Comparison of ENCODE assay signal across 19 cellular contexts in the genomic region with DNA sequence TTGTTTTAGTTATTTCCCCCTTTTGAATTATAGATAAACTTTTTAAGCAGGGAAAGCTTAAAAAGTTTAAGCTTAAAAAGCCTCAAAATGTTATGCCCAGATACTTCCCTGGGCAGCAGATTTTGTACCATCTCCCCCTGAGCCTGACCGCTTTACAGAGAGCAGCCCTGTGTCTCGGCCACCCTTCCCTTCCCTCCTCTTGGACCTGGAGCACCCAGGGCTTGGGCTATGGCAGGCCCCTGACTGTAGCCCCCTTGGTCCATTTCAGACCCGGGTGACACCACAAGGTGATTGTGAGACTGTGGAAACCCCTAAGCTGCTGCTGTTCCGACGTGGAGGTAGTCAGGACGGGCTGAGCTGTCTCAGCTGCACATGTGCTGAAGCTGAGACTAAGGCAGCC.
DNase-seq lines count a peak whose midpoint lies in the region; ATAC-seq and TF ChIP-seq lines count a peak whose summit lies in the region.
"Had no signal": no experiment of that assay in that cellular context is flagged by ENCODE, and none has a peak within 500 bp of the region (broad histone marks: within the 10 kb centered on the region; RNA-seq: fewer than 3 reads in every experiment).

No MANE protein-coding gene starts in this region.

- H3K4me1 Mint-ChIP-seq in naive thymus-derived CD8-positive, alpha-beta T cell = peaks cover 0 to 8% (median 4%) of the 10 kb centered on the region in 4 donors
- peaks cover 2% of the 10 kb centered on the region for H3K4me1 Mint-ChIP-seq in activated CD4-positive, alpha-beta T cell treated with anti-CD3 and anti-CD28 coated beads, Interleukin-2, amount 10 ng/mL, durations not matched to agents 7 days and 5 days

- H3K9me3 ChIP-seq in vagina = no peaks in the 10 kb centered on the region
- H3K9me3 ChIP-seq: Caco-2 had no signal

- H3K4me3 ChIP-seq in vagina = no peak overlapping the region

- peak; percentile 46 for DNase-seq in D341Med (ENCODE audit: low spot score)
- DNase-seq in mesenteric fat pad (ENCODE audit: low spot score) = peak; percentile 57
- DNase-seq in vagina (ENCODE audit: extremely low spot score in 2 of 2) = no peak
- DNase-seq in naive thymus-derived CD8-positive, alpha-beta T cell = no peak
- no peak for DNase-seq in activated CD4-positive, alpha-beta T cell treated with anti-CD3 and anti-CD28 coated beads, Interleukin-2, amount 10 ng/mL, durations not matched to agents 7 days and 5 days
- no peak for DNase-seq in superior temporal gyrus (ENCODE audit: extremely low spot score)
- DNase-seq: ACHN; CD4-positive, alpha-beta T cell; DMS153; GDM1; GOT3; H7; HFFc6 had no signal

- H3K36me3 Mint-ChIP-seq in naive thymus-derived CD8-positive, alpha-beta T cell = peaks cover 0 to 5% (median 0%) of the 10 kb centered on the region in 3 donors
- H3K36me3 Mint-ChIP-seq in activated CD4-positive, alpha-beta T cell treated with anti-CD3 and anti-CD28 coated beads, Interleukin-2, amount 10 ng/mL, durations not matched to agents 7 days and 5 days (ENCODE audit: low read depth) = no peaks in the 10 kb centered on the region

- CTCF ChIA-PET in activated CD4-positive, alpha-beta T cell treated with anti-CD3 and anti-CD28 coated beads, Interleukin-2, amount 10 ng/mL, durations not matched to agents 7 days and 5 days (lab: Charles Lee) = no interaction called here

- intact Hi-C loops in vagina (cut with DNase I) = no loop called here

- TF ChIP-seq CTCF in VCaP (conservative IDR thresholded peaks at IDR 0.05) (no peak), vagina (IDR thresholded peaks at IDR 0.05) (no peak)

- no peak for ATAC-seq in naive thymus-derived CD8-positive, alpha-beta T cell
- ATAC-seq: HCT116 had no signal

- peak overlapping the region; percentile 58 for H3K27ac ChIP-seq in VCaP
- H3K27ac ChIP-seq in vagina = peak overlapping the region; percentile 62
- H3K27ac ChIP-seq: C4-2B, HL-60 had no signal

- H3K27ac Mint-ChIP-seq in naive thymus-derived CD8-positive, alpha-beta T cell = no peak overlapping the region
- no peak overlapping the region for H3K27ac Mint-ChIP-seq in activated CD4-positive, alpha-beta T cell treated with anti-CD3 and anti-CD28 coated beads, Interleukin-2, amount 10 ng/mL, durations not matched to agents 7 days and 5 days
- H3K27ac Mint-ChIP-seq: CD4-positive, alpha-beta T cell; HFFc6; IgD-negative memory B cell had no signal

- H3K27me3 ChIP-seq in vagina = no peaks in the 10 kb centered on the region

- POLR2A ChIA-PET in naive thymus-derived CD8-positive, alpha-beta T cell (lab: Charles Lee) = no interaction called here
- POLR2A ChIA-PET in activated CD4-positive, alpha-beta T cell treated with anti-CD3 and anti-CD28 coated beads, Interleukin-2, amount 10 ng/mL, durations not matched to agents 7 days and 5 days (lab: Charles Lee) = no interaction called here

- no peak for TF ChIP-seq POLR2A in vagina (IDR thresholded peaks at IDR 0.05)

- no peak overlapping the region for H3K4me3 Mint-ChIP-seq in naive thymus-derived CD8-positive, alpha-beta T cell
- H3K4me3 Mint-ChIP-seq in activated CD4-positive, alpha-beta T cell treated with anti-CD3 and anti-CD28 coated beads, Interleukin-2, amount 10 ng/mL, durations not matched to agents 7 days and 5 days = no peak overlapping the region
- H3K4me3 Mint-ChIP-seq: CD4-positive, alpha-beta T cell; HFFc6; IgD-negative memory B cell had no signal

- peaks cover 14% of the 10 kb centered on the region for H3K4me1 ChIP-seq in vagina
- H3K4me1 ChIP-seq: Caco-2 had no signal

- no peaks in the 10 kb centered on the region for H3K9me3 Mint-ChIP-seq in naive thymus-derived CD8-positive, alpha-beta T cell
- H3K9me3 Mint-ChIP-seq in activated CD4-positive, alpha-beta T cell treated with anti-CD3 and anti-CD28 coated beads, Interleukin-2, amount 10 ng/mL, durations not matched to agents 7 days and 5 days = no peaks in the 10 kb centered on the region
- H3K9me3 Mint-ChIP-seq: CD4-positive, alpha-beta T cell; HFFc6; IgD-negative memory B cell had no signal

- H3K27me3 Mint-ChIP-seq in naive thymus-derived CD8-positive, alpha-beta T cell = peaks cover 13 to 37% (median 26%) of the 10 kb centered on the region in 5 donors
- H3K27me3 Mint-ChIP-seq in activated CD4-positive, alpha-beta T cell treated with anti-CD3 and anti-CD28 coated beads, Interleukin-2, amount 10 ng/mL, durations not matched to agents 7 days and 5 days = peaks cover 54% of the 10 kb centered on the region
- H3K27me3 Mint-ChIP-seq: IgD-negative memory B cell had no signal

- H3K36me3 ChIP-seq in vagina = no peaks in the 10 kb centered on the region

Comparison
In these comparisons a context has a peak if more than half of its experiments do, and no peak if none do; other contexts are left out.
1. DNase-seq: peak in D341Med (single experiment) and mesenteric fat pad (single experiment); none in vagina (0 of 2), naive thymus-derived CD8-positive, alpha-beta T cell (0 of 10), activated CD4-positive, alpha-beta T cell treated with anti-CD3 and anti-CD28 coated beads, Interleukin-2, amount 10 ng/mL, durations not matched to agents 7 days and 5 days (single experiment) and superior temporal gyrus (single experiment).